Comparison of ENCODE assay signal across 1 cellular context in the genomic region with DNA sequence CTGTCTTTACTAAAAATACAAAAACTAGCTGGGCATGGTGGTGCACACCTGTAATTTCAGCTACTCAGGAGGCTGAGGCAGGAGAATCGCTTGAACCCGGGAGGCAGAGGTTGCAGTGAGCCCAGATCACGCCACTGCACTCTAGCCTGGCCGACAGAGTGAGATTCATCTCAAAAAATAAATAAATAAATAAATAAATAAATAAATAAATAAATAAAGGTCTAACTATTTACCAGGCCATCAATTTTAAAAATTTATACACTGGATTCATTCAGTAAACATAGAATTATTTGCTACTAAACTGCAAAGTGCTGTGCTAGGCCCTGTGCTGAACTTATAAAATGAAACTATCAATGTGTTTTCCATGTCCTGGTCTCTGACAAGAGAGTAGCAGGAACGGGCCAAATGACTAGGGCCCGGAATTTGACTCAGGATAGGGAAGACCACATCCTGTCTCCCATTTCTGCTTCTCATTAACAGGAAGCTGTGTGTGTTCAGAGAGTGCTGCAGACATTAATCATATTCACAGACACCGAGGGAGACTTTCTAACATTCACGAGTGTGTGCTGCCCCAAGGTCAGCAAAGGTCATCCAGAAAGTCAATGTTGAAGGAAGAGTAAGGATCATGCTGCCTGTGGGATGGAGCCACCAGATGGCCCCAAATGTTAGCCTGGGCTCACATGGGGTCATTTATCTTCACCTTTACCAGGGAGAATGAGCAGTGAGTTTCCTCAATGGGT.
TF ChIP-seq lines count a peak whose summit lies in the region.

No MANE protein-coding gene starts in this region.

TF ChIP-seq in HEK293, 187 proteins besides CTCF, POLR2A, EP300 and RAD21 (continued from another document):
- TF ChIP-seq, protein P1, sequence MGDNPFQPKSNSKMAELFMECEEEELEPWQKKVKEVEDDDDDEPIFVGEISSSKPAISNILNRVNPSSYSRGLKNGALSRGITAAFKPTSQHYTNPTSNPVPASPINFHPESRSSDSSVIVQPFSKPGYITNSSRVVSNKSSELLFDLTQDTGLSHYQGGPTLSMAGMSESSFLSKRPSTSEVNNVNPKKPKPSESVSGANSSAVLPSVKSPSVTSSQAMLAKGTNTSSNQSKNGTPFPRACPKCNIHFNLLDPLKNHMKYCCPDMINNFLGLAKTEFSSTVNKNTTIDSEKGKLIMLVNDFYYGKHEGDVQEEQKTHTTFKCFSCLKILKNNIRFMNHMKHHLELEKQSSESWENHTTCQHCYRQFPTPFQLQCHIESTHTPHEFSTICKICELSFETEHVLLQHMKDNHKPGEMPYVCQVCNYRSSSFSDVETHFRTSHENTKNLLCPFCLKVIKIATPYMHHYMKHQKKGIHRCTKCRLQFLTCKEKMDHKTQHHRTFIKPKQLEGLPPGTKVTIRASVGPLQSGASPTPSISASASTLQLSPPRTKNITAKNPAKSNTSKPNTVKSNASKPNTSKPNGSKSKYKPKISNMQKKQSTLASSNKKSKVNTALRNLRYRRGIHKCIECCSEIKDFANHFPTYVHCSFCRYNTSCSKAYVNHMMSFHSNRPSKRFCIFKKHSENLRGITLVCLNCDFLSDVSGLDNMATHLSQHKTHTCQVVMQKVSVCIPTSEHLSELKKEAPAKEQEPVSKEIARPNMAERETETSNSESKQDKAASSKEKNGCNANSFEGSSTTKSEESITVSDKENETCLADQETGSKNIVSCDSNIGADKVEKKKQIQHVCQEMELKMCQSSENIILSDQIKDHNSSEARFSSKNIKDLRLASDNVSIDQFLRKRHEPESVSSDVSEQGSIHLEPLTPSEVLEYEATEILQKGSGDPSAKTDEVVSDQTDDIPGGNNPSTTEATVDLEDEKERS (tag by site-specific recombination; IDR thresholded peaks at IDR 0.05), result no peak
- TF ChIP-seq, protein P2, sequence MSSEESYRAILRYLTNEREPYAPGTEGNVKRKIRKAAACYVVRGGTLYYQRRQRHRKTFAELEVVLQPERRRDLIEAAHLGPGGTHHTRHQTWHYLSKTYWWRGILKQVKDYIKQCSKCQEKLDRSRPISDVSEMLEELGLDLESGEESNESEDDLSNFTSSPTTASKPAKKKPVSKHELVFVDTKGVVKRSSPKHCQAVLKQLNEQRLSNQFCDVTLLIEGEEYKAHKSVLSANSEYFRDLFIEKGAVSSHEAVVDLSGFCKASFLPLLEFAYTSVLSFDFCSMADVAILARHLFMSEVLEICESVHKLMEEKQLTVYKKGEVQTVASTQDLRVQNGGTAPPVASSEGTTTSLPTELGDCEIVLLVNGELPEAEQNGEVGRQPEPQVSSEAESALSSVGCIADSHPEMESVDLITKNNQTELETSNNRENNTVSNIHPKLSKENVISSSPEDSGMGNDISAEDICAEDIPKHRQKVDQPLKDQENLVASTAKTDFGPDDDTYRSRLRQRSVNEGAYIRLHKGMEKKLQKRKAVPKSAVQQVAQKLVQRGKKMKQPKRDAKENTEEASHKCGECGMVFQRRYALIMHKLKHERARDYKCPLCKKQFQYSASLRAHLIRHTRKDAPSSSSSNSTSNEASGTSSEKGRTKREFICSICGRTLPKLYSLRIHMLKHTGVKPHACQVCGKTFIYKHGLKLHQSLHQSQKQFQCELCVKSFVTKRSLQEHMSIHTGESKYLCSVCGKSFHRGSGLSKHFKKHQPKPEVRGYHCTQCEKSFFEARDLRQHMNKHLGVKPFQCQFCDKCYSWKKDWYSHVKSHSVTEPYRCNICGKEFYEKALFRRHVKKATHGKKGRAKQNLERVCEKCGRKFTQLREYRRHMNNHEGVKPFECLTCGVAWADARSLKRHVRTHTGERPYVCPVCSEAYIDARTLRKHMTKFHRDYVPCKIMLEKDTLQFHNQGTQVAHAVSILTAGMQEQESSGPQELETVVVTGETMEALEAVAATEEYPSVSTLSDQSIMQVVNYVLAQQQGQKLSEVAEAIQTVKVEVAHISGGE (tag by site-specific recombination; conservative IDR thresholded peaks at IDR 0.05; ENCODE audit: low read depth), result peak; percentile 66
- TF ChIP-seq ZNF433 (tag by site-specific recombination; IDR thresholded peaks at IDR 0.05; ENCODE audit: low read depth), result peak; percentile 71; the same call in 1 of the 2 replicates
- TF ChIP-seq ZNF354C (tag by site-specific recombination; IDR thresholded peaks at IDR 0.05; ENCODE audit: borderline replicate concordance, low read depth), result no peak
- TF ChIP-seq ZNF394 (tag by site-specific recombination; IDR thresholded peaks at IDR 0.05; ENCODE audit: borderline replicate concordance), result peak; percentile 76; the same call in 1 of the 2 replicates
- TF ChIP-seq, protein P3, sequence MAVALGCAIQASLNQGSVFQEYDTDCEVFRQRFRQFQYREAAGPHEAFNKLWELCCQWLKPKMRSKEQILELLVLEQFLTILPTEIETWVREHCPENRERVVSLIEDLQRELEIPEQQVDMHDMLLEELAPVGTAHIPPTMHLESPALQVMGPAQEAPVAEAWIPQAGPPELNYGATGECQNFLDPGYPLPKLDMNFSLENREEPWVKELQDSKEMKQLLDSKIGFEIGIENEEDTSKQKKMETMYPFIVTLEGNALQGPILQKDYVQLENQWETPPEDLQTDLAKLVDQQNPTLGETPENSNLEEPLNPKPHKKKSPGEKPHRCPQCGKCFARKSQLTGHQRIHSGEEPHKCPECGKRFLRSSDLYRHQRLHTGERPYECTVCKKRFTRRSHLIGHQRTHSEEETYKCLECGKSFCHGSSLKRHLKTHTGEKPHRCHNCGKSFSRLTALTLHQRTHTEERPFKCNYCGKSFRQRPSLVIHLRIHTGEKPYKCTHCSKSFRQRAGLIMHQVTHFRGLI (tag by site-specific recombination; IDR thresholded peaks at IDR 0.05), result no peak
- no peak for TF ChIP-seq ZNF670 (tag by site-specific recombination; IDR thresholded peaks at IDR 0.05; ENCODE audit: low read depth)
- no peak for TF ChIP-seq BCL11A (tag by site-specific recombination; IDR thresholded peaks at IDR 0.05; ENCODE audit: low read depth)
- TF ChIP-seq, protein P4, sequence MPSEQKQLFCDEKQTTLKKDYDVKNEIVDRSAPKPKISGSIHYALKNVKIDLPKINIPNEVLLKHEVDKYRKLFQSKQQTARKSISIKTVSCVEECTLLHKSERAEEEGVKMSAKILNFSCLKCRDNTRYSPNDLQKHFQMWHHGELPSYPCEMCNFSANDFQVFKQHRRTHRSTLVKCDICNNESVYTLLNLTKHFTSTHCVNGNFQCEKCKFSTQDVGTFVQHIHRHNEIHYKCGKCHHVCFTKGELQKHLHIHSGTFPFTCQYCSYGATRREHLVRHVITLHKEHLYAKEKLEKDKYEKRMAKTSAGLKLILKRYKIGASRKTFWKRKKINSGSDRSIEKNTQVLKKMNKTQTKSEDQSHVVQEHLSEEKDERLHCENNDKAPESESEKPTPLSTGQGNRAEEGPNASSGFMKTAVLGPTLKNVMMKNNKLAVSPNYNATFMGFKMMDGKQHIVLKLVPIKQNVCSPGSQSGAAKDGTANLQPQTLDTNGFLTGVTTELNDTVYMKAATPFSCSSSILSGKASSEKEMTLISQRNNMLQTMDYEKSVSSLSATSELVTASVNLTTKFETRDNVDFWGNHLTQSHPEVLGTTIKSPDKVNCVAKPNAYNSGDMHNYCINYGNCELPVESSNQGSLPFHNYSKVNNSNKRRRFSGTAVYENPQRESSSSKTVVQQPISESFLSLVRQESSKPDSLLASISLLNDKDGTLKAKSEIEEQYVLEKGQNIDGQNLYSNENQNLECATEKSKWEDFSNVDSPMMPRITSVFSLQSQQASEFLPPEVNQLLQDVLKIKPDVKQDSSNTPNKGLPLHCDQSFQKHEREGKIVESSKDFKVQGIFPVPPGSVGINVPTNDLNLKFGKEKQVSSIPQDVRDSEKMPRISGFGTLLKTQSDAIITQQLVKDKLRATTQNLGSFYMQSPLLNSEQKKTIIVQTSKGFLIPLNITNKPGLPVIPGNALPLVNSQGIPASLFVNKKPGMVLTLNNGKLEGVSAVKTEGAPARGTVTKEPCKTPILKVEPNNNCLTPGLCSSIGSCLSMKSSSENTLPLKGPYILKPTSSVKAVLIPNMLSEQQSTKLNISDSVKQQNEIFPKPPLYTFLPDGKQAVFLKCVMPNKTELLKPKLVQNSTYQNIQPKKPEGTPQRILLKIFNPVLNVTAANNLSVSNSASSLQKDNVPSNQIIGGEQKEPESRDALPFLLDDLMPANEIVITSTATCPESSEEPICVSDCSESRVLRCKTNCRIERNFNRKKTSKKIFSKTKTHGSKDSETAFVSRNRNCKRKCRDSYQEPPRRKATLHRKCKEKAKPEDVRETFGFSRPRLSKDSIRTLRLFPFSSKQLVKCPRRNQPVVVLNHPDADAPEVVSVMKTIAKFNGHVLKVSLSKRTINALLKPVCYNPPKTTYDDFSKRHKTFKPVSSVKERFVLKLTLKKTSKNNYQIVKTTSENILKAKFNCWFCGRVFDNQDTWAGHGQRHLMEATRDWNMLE (tag by site-specific recombination; conservative IDR thresholded peaks at IDR 0.05; ENCODE audit: low read depth), result peak; percentile 72
- no peak for TF ChIP-seq ZNF324 (tag by site-specific recombination; IDR thresholded peaks at IDR 0.05)
- TF ChIP-seq, protein P5, sequence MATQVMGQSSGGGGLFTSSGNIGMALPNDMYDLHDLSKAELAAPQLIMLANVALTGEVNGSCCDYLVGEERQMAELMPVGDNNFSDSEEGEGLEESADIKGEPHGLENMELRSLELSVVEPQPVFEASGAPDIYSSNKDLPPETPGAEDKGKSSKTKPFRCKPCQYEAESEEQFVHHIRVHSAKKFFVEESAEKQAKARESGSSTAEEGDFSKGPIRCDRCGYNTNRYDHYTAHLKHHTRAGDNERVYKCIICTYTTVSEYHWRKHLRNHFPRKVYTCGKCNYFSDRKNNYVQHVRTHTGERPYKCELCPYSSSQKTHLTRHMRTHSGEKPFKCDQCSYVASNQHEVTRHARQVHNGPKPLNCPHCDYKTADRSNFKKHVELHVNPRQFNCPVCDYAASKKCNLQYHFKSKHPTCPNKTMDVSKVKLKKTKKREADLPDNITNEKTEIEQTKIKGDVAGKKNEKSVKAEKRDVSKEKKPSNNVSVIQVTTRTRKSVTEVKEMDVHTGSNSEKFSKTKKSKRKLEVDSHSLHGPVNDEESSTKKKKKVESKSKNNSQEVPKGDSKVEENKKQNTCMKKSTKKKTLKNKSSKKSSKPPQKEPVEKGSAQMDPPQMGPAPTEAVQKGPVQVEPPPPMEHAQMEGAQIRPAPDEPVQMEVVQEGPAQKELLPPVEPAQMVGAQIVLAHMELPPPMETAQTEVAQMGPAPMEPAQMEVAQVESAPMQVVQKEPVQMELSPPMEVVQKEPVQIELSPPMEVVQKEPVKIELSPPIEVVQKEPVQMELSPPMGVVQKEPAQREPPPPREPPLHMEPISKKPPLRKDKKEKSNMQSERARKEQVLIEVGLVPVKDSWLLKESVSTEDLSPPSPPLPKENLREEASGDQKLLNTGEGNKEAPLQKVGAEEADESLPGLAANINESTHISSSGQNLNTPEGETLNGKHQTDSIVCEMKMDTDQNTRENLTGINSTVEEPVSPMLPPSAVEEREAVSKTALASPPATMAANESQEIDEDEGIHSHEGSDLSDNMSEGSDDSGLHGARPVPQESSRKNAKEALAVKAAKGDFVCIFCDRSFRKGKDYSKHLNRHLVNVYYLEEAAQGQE (tag by site-specific recombination; IDR thresholded peaks at IDR 0.05), result peak; percentile 26; the same call in 1 of the 2 replicates
- peak; percentile 41; the same call in 1 of the 2 replicates for TF ChIP-seq ZNF140 (tag by site-specific recombination; IDR thresholded peaks at IDR 0.05)
- TF ChIP-seq ZNF302 (tag by site-specific recombination; IDR thresholded peaks at IDR 0.05; ENCODE audit: low read depth), result no peak
